10 cellular contexts compared by ENCODE assay signal in the genomic region with DNA sequence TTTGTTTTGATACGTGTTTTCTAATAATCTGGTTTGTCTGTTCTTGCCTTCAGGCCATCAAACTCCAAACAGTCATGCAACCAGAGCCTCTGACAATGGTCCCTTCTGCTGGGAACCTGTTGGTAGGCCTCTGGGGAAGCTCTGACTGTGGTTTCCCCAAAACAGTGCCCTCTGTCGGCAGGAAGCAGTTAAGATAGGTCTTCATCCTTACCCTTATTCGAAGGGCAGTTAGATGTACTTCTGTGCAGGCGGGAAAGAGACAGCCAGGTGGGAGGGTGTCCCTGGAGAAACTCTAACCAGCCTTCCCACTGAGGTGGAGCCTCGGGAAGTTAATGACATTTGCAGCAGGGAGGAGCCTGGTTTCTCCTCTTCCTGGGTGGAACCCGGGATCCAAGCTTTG.
A peak's percentile ranks its signal among the peaks of the same experiment; 100 is the strongest.
DNase-seq lines count a peak whose midpoint lies in the region; ATAC-seq and TF ChIP-seq lines count a peak whose summit lies in the region.
"Had no signal": no experiment of that assay in that cellular context is flagged by ENCODE, and none has a peak within 500 bp of the region (broad histone marks: within the 10 kb centered on the region; RNA-seq: fewer than 3 reads in every experiment).

No MANE protein-coding gene starts in this region.

- ATAC-seq in HG03045 (IDR thresholded peaks at IDR 0.05; ENCODE audit: unreplicated experiment) = no peak

- H4K5ac ChIP-seq in H9 (ENCODE audit: insufficient read length, low read depth, low read length) = no peak overlapping the region

- H3K9me3 Mint-ChIP-seq in H9 (peaks cover 22 to 33% of the 10 kb centered on the region in 2 experiments), mesothelial cell of epicardium (peaks cover 32% of the 10 kb centered on the region)

- H2BK120ac ChIP-seq in H9 (ENCODE audit: low read depth, low read length, poor library complexity, severe bottlenecking) (no peak overlapping the region), neuronal stem cell (ENCODE audit: low read depth, low read length) (no peak overlapping the region)

- H2BK20ac ChIP-seq in H9 (ENCODE audit: low read depth, low read length, poor library complexity, severe bottlenecking) = no peak overlapping the region

- H3K4me2 ChIP-seq in H9 (ENCODE audit: insufficient read depth, insufficient read length, low read length) (no peak overlapping the region), OCI-LY3 (ENCODE audit: low read length) (no peak overlapping the region), neuronal stem cell (ENCODE audit: insufficient read depth, low read length, poor library complexity, severe bottlenecking) (no peak overlapping the region)

- H3K36me3 Mint-ChIP-seq in H9 (ENCODE audit: insufficient read depth in 1 of 3, low read depth in 3 of 3) (peaks cover 9 to 27% (median 14%) of the 10 kb centered on the region in 3 experiments), mesothelial cell of epicardium (peaks cover 8% of the 10 kb centered on the region)

- H3K4ac ChIP-seq in H9 (ENCODE audit: low read depth, low read length) (no peak overlapping the region), neuronal stem cell (ENCODE audit: low read length) (no peak overlapping the region)

- H3K27me3 Mint-ChIP-seq in H9 (ENCODE audit: low read depth) (no peaks in the 10 kb centered on the region), mesothelial cell of epicardium (ENCODE audit: low read depth) (peaks cover 2% of the 10 kb centered on the region)

- peak; percentile 72 for TF ChIP-seq CTCF in H9 (conservative IDR thresholded peaks at IDR 0.05)
- TF ChIP-seq CTCF in OCI-LY3 (IDR thresholded peaks at IDR 0.05; ENCODE audit: low read depth, low read length) = peak; percentile 28
- TF ChIP-seq CTCF in mesothelial cell of epicardium (IDR thresholded peaks at IDR 0.05; ENCODE audit: unreplicated experiment) = no peak

- H3K27me3 ChIP-seq in H9 (ENCODE audit: insufficient read depth, low read length) = no peaks in the 10 kb centered on the region
- no peaks in the 10 kb centered on the region for H3K27me3 ChIP-seq in OCI-LY3 (ENCODE audit: low read depth, low read length)
- peaks cover 0 to 26% (median 0%) of the 10 kb centered on the region in 3 experiments for H3K27me3 ChIP-seq in neuronal stem cell (ENCODE audit: control insufficient read depth in 3 of 3, insufficient read depth in 3 of 3, low read depth in 1 of 3, low read length in 3 of 3)

- H3K4me3 ChIP-seq in OCI-LY3 (ENCODE audit: low read length) (no peak overlapping the region), neuronal stem cell (ENCODE audit: low read length in 2 of 2) (no peak overlapping the region)

- no peak overlapping the region for H3K14ac ChIP-seq in H9 (ENCODE audit: insufficient read depth, low read length)
- no peak overlapping the region for H3K14ac ChIP-seq in neuronal stem cell (ENCODE audit: low read length)

- H2BK15ac ChIP-seq in H9 (ENCODE audit: low read depth, low read length) = no peak overlapping the region
- H2BK15ac ChIP-seq in neuronal stem cell (ENCODE audit: low read length) = no peak overlapping the region

- no peaks in the 10 kb centered on the region for H3K79me1 ChIP-seq in H9 (ENCODE audit: insufficient read depth, low read depth, low read length, poor library complexity, severe bottlenecking)
- H3K79me1 ChIP-seq in neuronal stem cell (ENCODE audit: low read depth, low read length) = no peaks in the 10 kb centered on the region

- H3K18ac ChIP-seq in H9 (ENCODE audit: insufficient read length, low read depth, low read length) (no peak overlapping the region), neuronal stem cell (ENCODE audit: low read length) (no peak overlapping the region)

- H2AFZ ChIP-seq in H9 (ENCODE audit: low read length) (no peak overlapping the region), OCI-LY3 (ENCODE audit: low read depth, low read length) (no peak overlapping the region), neuronal stem cell (ENCODE audit: low read length) (no peak overlapping the region)

- no peak overlapping the region for H3K4me3 Mint-ChIP-seq in H9
- H3K4me3 Mint-ChIP-seq in mesothelial cell of epicardium = no peak overlapping the region
- H3K4me3 Mint-ChIP-seq: naive B cell had no signal

- H4K91ac ChIP-seq in H9 (ENCODE audit: insufficient read length, low read depth, low read length) (no peak overlapping the region), neuronal stem cell (ENCODE audit: low read depth, low read length, poor library complexity) (no peak overlapping the region)

- no peak overlapping the region for H3K27ac ChIP-seq in H9 (ENCODE audit: insufficient read length, low read depth, low read length)
- no peak overlapping the region for H3K27ac ChIP-seq in OCI-LY3 (ENCODE audit: low read length)
- no peak overlapping the region for H3K27ac ChIP-seq in neuronal stem cell (replicated peaks; ENCODE audit: low read length)

- H3K4me1 ChIP-seq in H9 (ENCODE audit: insufficient read depth, low read length) (no peaks in the 10 kb centered on the region), OCI-LY3 (ENCODE audit: low read length) (no peaks in the 10 kb centered on the region), neuronal stem cell (ENCODE audit: control insufficient read depth in 2 of 2, insufficient read depth in 1 of 2, low read depth in 1 of 2, low read length in 2 of 2) (no peaks in the 10 kb centered on the region)
- H3K4me1 ChIP-seq: Caco-2 had no signal

- H3K23ac ChIP-seq in H9 (ENCODE audit: insufficient read length, low read depth, low read length) (no peak overlapping the region), neuronal stem cell (ENCODE audit: low read depth, low read length, poor library complexity) (no peak overlapping the region)

- WGBS in H9 (ENCODE audit: extremely low coverage, insufficient read length, low lambda C conversion rate) = no CpG with 5 or more reads among the region's 6 CpGs
- no CpG with 5 or more reads among the region's 6 CpGs for WGBS in neuronal stem cell (ENCODE audit: extremely low coverage in 2 of 2, insufficient read length in 2 of 2, insufficient replicate concordance in 1 of 2), 2 donors

- no peak overlapping the region for H2AK5ac ChIP-seq in H9 (ENCODE audit: insufficient read length, low read length)
- no peak overlapping the region for H2AK5ac ChIP-seq in neuronal stem cell (ENCODE audit: low read depth, low read length)

- H2BK12ac ChIP-seq in H9 (ENCODE audit: insufficient read length, low read depth, low read length) = no peak overlapping the region
- H2BK12ac ChIP-seq in neuronal stem cell (ENCODE audit: low read length) = no peak overlapping the region

- H3K23me2 ChIP-seq in H9 (ENCODE audit: insufficient read length, low read depth, low read length, poor library complexity, severe bottlenecking) = no peaks in the 10 kb centered on the region

- H3K4me1 Mint-ChIP-seq in H9 (no peaks in the 10 kb centered on the region; a peak in 1 of 4 replicates), mesothelial cell of epicardium (no peaks in the 10 kb centered on the region)
- H3K4me1 Mint-ChIP-seq: naive B cell had no signal

- no peaks in the 10 kb centered on the region for H4K20me1 ChIP-seq in H9 (ENCODE audit: control insufficient read depth, insufficient read depth, insufficient read length)
- no peaks in the 10 kb centered on the region for H4K20me1 ChIP-seq in OCI-LY3 (ENCODE audit: insufficient read depth, low read length)

- peaks cover 5% of the 10 kb centered on the region for H3K36me3 ChIP-seq in OCI-LY3 (replicated peaks; ENCODE audit: low read depth, low read length)
- no peaks in the 10 kb centered on the region for H3K36me3 ChIP-seq in neuronal stem cell (replicated peaks in 1 of 2; ENCODE audit: control insufficient read depth in 2 of 2, insufficient read depth in 2 of 2, low read length in 2 of 2)

- H3K79me2 ChIP-seq in H9 (ENCODE audit: insufficient read depth, low read length) (no peaks in the 10 kb centered on the region), OCI-LY3 (ENCODE audit: low read length) (no peaks in the 10 kb centered on the region)

- no peak overlapping the region for H3K27ac Mint-ChIP-seq in H9
- H3K27ac Mint-ChIP-seq in mesothelial cell of epicardium = no peak overlapping the region
- H3K27ac Mint-ChIP-seq: naive B cell had no signal

- H3K9ac ChIP-seq in H9 (ENCODE audit: extremely low read depth, insufficient read length, low read length) = no peak overlapping the region
- H3K9ac ChIP-seq in OCI-LY3 (ENCODE audit: low read length) = no peak overlapping the region
- no peak overlapping the region for H3K9ac ChIP-seq in neuronal stem cell (ENCODE audit: low read depth, low read length, poor library complexity)

- H3K9me3 ChIP-seq in H9 (ENCODE audit: control insufficient read depth, low read depth, low read length) (peaks cover 13% of the 10 kb centered on the region), OCI-LY3 (ENCODE audit: insufficient read depth, low read length) (0 out of 2 replicates have a peak, but pooled peaks cover 10% of the 10 kb centered on the region), neuronal stem cell (replicated peaks in 1 of 2; ENCODE audit: control insufficient read depth in 2 of 2, insufficient read depth in 1 of 2, low read depth in 1 of 2, low read length in 2 of 2) (peaks cover 7 to 26% of the 10 kb centered on the region in 2 donors)

- H3T11ph ChIP-seq in H9 (ENCODE audit: low read length) = no peak overlapping the region

- DNase-seq in NOMO-1 treated with DMSO at 0.1 percent for 48 hours (lab: John Stamatoyannopoulos, UW; ENCODE audit: unreplicated experiment) = peak; percentile 0
- no peak for DNase-seq in NOMO-1 (lab: John Stamatoyannopoulos, UW; ENCODE audit: unreplicated experiment in 2 of 2)
- DNase-seq in H9 = peak; percentile 85
- peak; percentile 71 for DNase-seq in iPS DF 19.7 (ENCODE audit: low read depth, low spot score)
- no peak for DNase-seq in neuronal stem cell (ENCODE audit: low spot score)
- DNase-seq in mesothelial cell of epicardium (ENCODE audit: low spot score in 2 of 2, unreplicated experiment in 2 of 2) = no peak
- DNase-seq: naive B cell had no signal

- no peak overlapping the region for H2BK5ac ChIP-seq in H9 (ENCODE audit: insufficient read length, low read length)
- H2BK5ac ChIP-seq in neuronal stem cell (ENCODE audit: low read length) = no peak overlapping the region

- H4K8ac ChIP-seq in H9 (replicated peaks; ENCODE audit: insufficient read length, low read depth, low read length) (no peak overlapping the region), neuronal stem cell (ENCODE audit: low read depth, low read length) (no peak overlapping the region)

- H3K56ac ChIP-seq in H9 (ENCODE audit: insufficient read length, low read depth, low read length) = no peak overlapping the region

Comparison
In these comparisons a context has a peak if more than half of its experiments do, and no peak if none do; other contexts are left out.
1. DNase-seq: peak in NOMO-1 treated with DMSO at 0.1 percent for 48 hours (single experiment), H9 (single experiment) and iPS DF 19.7 (single experiment); none in NOMO-1 (0 of 2), neuronal stem cell (single experiment) and mesothelial cell of epicardium (0 of 2).